Comparison of ENCODE assay signal across 10 cellular contexts in genomic region chr5:75265731-75266130, GRCh38. TPM values are rescaled to one million over a fixed set of nuclear protein-coding genes. Genes with fewer than 3 reads are reported as not detected.
DNase-seq lines count a peak whose midpoint lies in the region; ATAC-seq and TF ChIP-seq lines count a peak whose summit lies in the region.
"Had no signal": no experiment of that assay in that cellular context is flagged by ENCODE, and none has a peak within 500 bp of the region (broad histone marks: within the 10 kb centered on the region; RNA-seq: fewer than 3 reads in every experiment).

No MANE protein-coding gene starts in this region.

- CTCF ChIA-PET in CD4-positive, alpha-beta memory T cell (lab: Charles Lee; ENCODE audit: partially characterized antibody) = interaction anchor here (1.1 to 3.9 kb wide), 5 partner anchors 29 to 591 kb away, joined by 3 to 23 read pairs (median 9); partner anchors contain the start of gene ANKRD31
- CTCF ChIA-PET in WTC11 (lab: Charles Lee) = interaction anchor here (0.6 to 1.2 kb wide), 4 partner anchors 25 to 215 kb away, joined by 3 to 8 read pairs (median 4); partner anchors contain the start of genes ANKRD31 and HMGCR

- TF ChIP-seq POLR2A in vagina (IDR thresholded peaks at IDR 0.05) = no peak

- no peak overlapping the region for H3K27ac ChIP-seq in CD4-positive, alpha-beta memory T cell (ENCODE audit: low read depth, low read length)
- H3K27ac ChIP-seq in vagina = no peak overlapping the region
- H3K27ac ChIP-seq: thoracic aorta had no signal

- H3K27ac Mint-ChIP-seq in CD4-positive, alpha-beta memory T cell = no peak overlapping the region
- no peak overlapping the region for H3K27ac Mint-ChIP-seq in HFFc6
- no peak overlapping the region; the same call in 1 of the 2 replicates for H3K27ac Mint-ChIP-seq in WTC11

- peak in 4 of 5 donors; percentile 36 to 52 (median 38) for DNase-seq in CD4-positive, alpha-beta memory T cell
- DNase-seq in HFFc6 (peak; percentile 45), WTC11 (ENCODE audit: low spot score) (no peak), kidney tubule cell (ENCODE audit: low spot score) (peak; percentile 64), vagina (ENCODE audit: extremely low spot score in 2 of 2) (no peak), ureter (ENCODE audit: low spot score) (no peak)
- DNase-seq in activated CD4-positive, alpha-beta T cell treated with anti-CD3 and anti-CD28 coated beads, Interleukin-2, amount 50 U/mL, for 1 hour = no peak

- H3K4me3 Mint-ChIP-seq in CD4-positive, alpha-beta memory T cell = no peak overlapping the region
- H3K4me3 Mint-ChIP-seq in HFFc6 = no peak overlapping the region
- H3K4me3 Mint-ChIP-seq in WTC11 = no peak overlapping the region

- no peaks in the 10 kb centered on the region for H3K9me3 ChIP-seq in CD4-positive, alpha-beta memory T cell (ENCODE audit: control insufficient read depth in 1 of 2, low read length in 2 of 2)
- H3K9me3 ChIP-seq in vagina = no peaks in the 10 kb centered on the region
- H3K9me3 ChIP-seq: thoracic aorta had no signal

- TF ChIP-seq CTCF in HFFc6 (IDR thresholded peaks at IDR 0.05) = peak; percentile 76
- peak; percentile 25; the same call in 1 of the 2 replicates for TF ChIP-seq CTCF in WTC11 (IDR thresholded peaks at IDR 0.05)
- no peak for TF ChIP-seq CTCF in vagina (IDR thresholded peaks at IDR 0.05)

- no peak overlapping the region for H3K4me3 ChIP-seq in CD4-positive, alpha-beta memory T cell (ENCODE audit: low read length in 2 of 2)
- H3K4me3 ChIP-seq in vagina = no peak overlapping the region
- H3K4me3 ChIP-seq: thoracic aorta had no signal

- H3K4me1 Mint-ChIP-seq in CD4-positive, alpha-beta memory T cell = peaks cover 0 to 2% (median under 1%) of the 10 kb centered on the region in 4 donors
- H3K4me1 Mint-ChIP-seq in HFFc6 (ENCODE audit: low read depth) (no peaks in the 10 kb centered on the region), WTC11 (no peaks in the 10 kb centered on the region)

- ATAC-seq in WTC11 (peak; percentile 75), HG02973 (IDR thresholded peaks at IDR 0.05; ENCODE audit: unreplicated experiment) (no peak)

- H3K9me3 Mint-ChIP-seq in CD4-positive, alpha-beta memory T cell = no peaks in the 10 kb centered on the region
- H3K9me3 Mint-ChIP-seq in HFFc6 (peaks cover 4% of the 10 kb centered on the region; the same call in 1 of the 2 replicates), WTC11 (peaks cover 14% of the 10 kb centered on the region)

- no peaks in the 10 kb centered on the region for H3K27me3 ChIP-seq in CD4-positive, alpha-beta memory T cell (ENCODE audit: insufficient read depth, low read length)
- no peaks in the 10 kb centered on the region for H3K27me3 ChIP-seq in vagina

- peaks cover 1 to 7% of the 10 kb centered on the region in 2 donors for H3K27me3 Mint-ChIP-seq in CD4-positive, alpha-beta memory T cell
- H3K27me3 Mint-ChIP-seq in HFFc6 (ENCODE audit: insufficient read depth) = peaks cover 6% of the 10 kb centered on the region; the same call in 1 of the 2 replicates
- no peaks in the 10 kb centered on the region; the same call in 1 of the 2 replicates for H3K27me3 Mint-ChIP-seq in WTC11 (ENCODE audit: low read depth)

- intact Hi-C loops in CD4-positive, alpha-beta memory T cell (cut with micrococcal nuclease) = loop anchor here (1.0 to 2.0 kb wide), 5 partner anchors 29 to 593 kb away; partner anchors contain the start of gene ANKRD31
- intact Hi-C loops in vagina (cut with DNase I) = no loop called here

- POLR2A ChIA-PET in CD4-positive, alpha-beta memory T cell (lab: Charles Lee; ENCODE audit: partially characterized antibody) = no interaction called here
- POLR2A ChIA-PET in WTC11 (lab: Charles Lee) = no interaction called here

- no peaks in the 10 kb centered on the region for H3K36me3 ChIP-seq in CD4-positive, alpha-beta memory T cell (ENCODE audit: insufficient read depth, low read length)
- H3K36me3 ChIP-seq in vagina = no peaks in the 10 kb centered on the region
- H3K36me3 ChIP-seq: thoracic aorta had no signal

- no peaks in the 10 kb centered on the region for H3K36me3 Mint-ChIP-seq in CD4-positive, alpha-beta memory T cell
- no peaks in the 10 kb centered on the region for H3K36me3 Mint-ChIP-seq in HFFc6 (ENCODE audit: low read depth)
- H3K36me3 Mint-ChIP-seq in WTC11 = peaks cover 11% of the 10 kb centered on the region

- H3K4me1 ChIP-seq in CD4-positive, alpha-beta memory T cell (ENCODE audit: insufficient read depth, low read length) = no peaks in the 10 kb centered on the region
- H3K4me1 ChIP-seq in vagina = no peaks in the 10 kb centered on the region

TF ChIP-seq in WTC11, 78 proteins besides CTCF, POLR2A, EP300 and RAD21 (continues in another document):
- TF ChIP-seq ATF2 (CRISPR knock-in tag; IDR thresholded peaks at IDR 0.05; ENCODE audit: borderline replicate concordance, low read depth) = no peak
- no peak for TF ChIP-seq SOX15 (CRISPR knock-in tag; IDR thresholded peaks at IDR 0.05)
- no peak for TF ChIP-seq SP1 (CRISPR knock-in tag; conservative IDR thresholded peaks at IDR 0.05)
- no peak for TF ChIP-seq CBFB (CRISPR knock-in tag; IDR thresholded peaks at IDR 0.05; ENCODE audit: low read depth)
- no peak for TF ChIP-seq IRF1 (CRISPR knock-in tag; IDR thresholded peaks at IDR 0.05)
- no peak for TF ChIP-seq CREM (CRISPR knock-in tag; IDR thresholded peaks at IDR 0.05)
- TF ChIP-seq ERG (CRISPR knock-in tag; IDR thresholded peaks at IDR 0.05) = no peak
- TF ChIP-seq KAT7 (CRISPR knock-in tag; IDR thresholded peaks at IDR 0.05; ENCODE audit: borderline replicate concordance) = no peak
- TF ChIP-seq ZNF532 (CRISPR knock-in tag; IDR thresholded peaks at IDR 0.05; ENCODE audit: borderline replicate concordance) = no peak
- no peak for TF ChIP-seq ZNF416 (CRISPR knock-in tag; IDR thresholded peaks at IDR 0.05)

RNA-seq across cellular contexts. Expression of gene ANKRD31, which starts 29.1 kb away (rescaled TPM):
- total RNA-seq in CD4-positive, alpha-beta memory T cell = under 1 TPM; 0.73 to 0.86 TPM
- under 1 TPM in 1 of 2 donors, not detected in 1; 0.21 TPM for polyA plus RNA-seq in CD4-positive, alpha-beta memory T cell
- total RNA-seq in HFFc6 (2021; fragmentation: NEBNext Ultra II Directional; extraction: Animal tissue kit (Norgen Biotek cat#: 25700)) = under 1 TPM in 5 of 6 experiments, not detected in 1; 0.02 to 0.08 (median 0.05) TPM
- total RNA-seq in WTC11 (2021) (0.09 to 0.18 TPM (median 0.09 TPM) in 3 replicates), vagina (1.2 TPM), ureter (1.0 TPM)
- total RNA-seq: glomerular endothelial cell had no signal

Comparison
In these comparisons a context has a peak if more than half of its experiments do, and no peak if none do; other contexts are left out.
1. DNase-seq: peak in CD4-positive, alpha-beta memory T cell (4 of 5), HFFc6 (single experiment) and kidney tubule cell (single experiment); none in WTC11 (single experiment), vagina (0 of 2), ureter (single experiment) and activated CD4-positive, alpha-beta T cell treated with anti-CD3 and anti-CD28 coated beads, Interleukin-2, amount 50 U/mL, for 1 hour (single experiment).
2. CTCF ChIP-seq: peak in HFFc6 (single experiment) and WTC11 (single experiment); none in vagina (0 of 3).